ENCODE assay signal across 9 cellular contexts in genomic region chr10:123148414-123149161, GRCh38. TPM values are rescaled to one million over a fixed set of nuclear protein-coding genes. Genes with fewer than 3 reads are reported as not detected.
DNase-seq lines count a peak whose midpoint lies in the region; ATAC-seq, FAIRE-seq and TF ChIP-seq lines count a peak whose summit lies in the region.
"Had no signal": no experiment of that assay in that cellular context is flagged by ENCODE, and none has a peak within 500 bp of the region (broad histone marks: within the 10 kb centered on the region; RNA-seq: fewer than 3 reads in every experiment).

No MANE protein-coding gene starts in this region.

- DNase-seq in A549 (ENCODE audit: low read depth in 1 of 2, low spot score in 1 of 2) (no peak), GM12865 (ENCODE audit: low read depth) (no peak), SK-N-SH (peak; percentile 54), left lung (no peak), UCSD-AML1 (lab: John Stamatoyannopoulos, UW; ENCODE audit: unreplicated experiment) (no peak)

- no peaks in the 10 kb centered on the region for H3K9me2 ChIP-seq in SK-N-SH

- TF ChIP-seq CTCF in A549 (IDR thresholded peaks at IDR 0.05) (no peak), GM12865 (IDR thresholded peaks at IDR 0.05; ENCODE audit: insufficient read depth, low read depth, low read length, missing control alignments) (no peak), SK-N-SH (IDR thresholded peaks at IDR 0.05) (no peak), left lung (IDR thresholded peaks at IDR 0.05) (no peak)

- peaks cover 91% of the 10 kb centered on the region for H3K27me3 ChIP-seq in SK-N-SH (ENCODE audit: insufficient read depth)
- peaks cover 100% of the 10 kb centered on the region for H3K27me3 ChIP-seq in iPS-18a (ENCODE audit: control insufficient read depth, insufficient read depth, low read length)
- H3K27me3 ChIP-seq in left lung = peaks cover 97 to 100% of the 10 kb centered on the region in 2 donors

- H4K20me1 ChIP-seq in SK-N-SH (ENCODE audit: insufficient read depth) = 0 out of 2 replicates have a peak, but pooled peaks cover 1% of the 10 kb centered on the region

- no peaks in the 10 kb centered on the region for H3K79me2 ChIP-seq in SK-N-SH (ENCODE audit: insufficient read depth)

- no peak for FAIRE-seq in A549 (lab: Jason Lieb, UNC)
- FAIRE-seq: G401.6 had no signal

- CTCF ChIA-PET in A549 (lab: Yijun Ruan, JAX) = interaction anchor here (1.3 to 9.4 kb wide), 2 partner anchors 16 to 232 kb away, joined by 6 to 64 read pairs; no protein-coding TSS in a partner anchor
- CTCF ChIA-PET in SK-N-SH (lab: Yijun Ruan, JAX) = interaction anchor here (1.0 to 2.0 kb wide), 5 partner anchors 15 to 413 kb away, joined by 3 to 19 read pairs (median 3); no protein-coding TSS in a partner anchor

- WGBS in A549 (ENCODE audit: missing lambda C conversion rate) = 72% methylated on average over 48 of the region's 55 CpGs
- WGBS in SK-N-SH (ENCODE audit: low lambda C conversion rate) = 21% methylated on average over 21 of the region's 55 CpGs

- TF ChIP-seq RAD21 in A549 (conservative IDR thresholded peaks at IDR 0.05 in 1 of 2, IDR thresholded peaks at IDR 0.05 in 1 of 2) = no peak
- no peak for TF ChIP-seq RAD21 in SK-N-SH (IDR thresholded peaks at IDR 0.05; ENCODE audit: low read length)

- ATAC-seq in A549 (peak; percentile 5 to 58; a peak in 3 of 6 replicates), left lung (no peak), HG02759 (IDR thresholded peaks at IDR 0.05; ENCODE audit: unreplicated experiment) (no peak), GM19023 (IDR thresholded peaks at IDR 0.05; ENCODE audit: unreplicated experiment) (no peak)

- TF ChIP-seq EP300 in A549 (IDR thresholded peaks at IDR 0.05) = no peak
- no peak for TF ChIP-seq EP300 in SK-N-SH (IDR thresholded peaks at IDR 0.05; ENCODE audit: borderline replicate concordance in 1 of 2, low read depth in 1 of 2, low read length in 1 of 2)

- POLR2A ChIA-PET in A549 (lab: Yijun Ruan, JAX) (no interaction called here), SK-N-SH (lab: Yijun Ruan, JAX) (no interaction called here)

- H3K4me3 ChIP-seq in A549 (peak overlapping the region; percentile 46), GM12865 (ENCODE audit: low read depth, low read length) (peak overlapping the region; percentile 34), SK-N-SH (ENCODE audit: low read depth in 2 of 2, low read length in 1 of 2) (no peak overlapping the region), iPS-18a (ENCODE audit: low read length) (peak overlapping the region; percentile 63), left lung (no peak overlapping the region)

- intact Hi-C loops in left lung (cut with DNase I) = no loop called here

- H3K36me3 ChIP-seq in SK-N-SH (replicated peaks in 1 of 2; ENCODE audit: control insufficient read depth in 1 of 2, insufficient read depth in 2 of 2, low read length in 1 of 2) (no peaks in the 10 kb centered on the region), iPS-18a (ENCODE audit: control insufficient read depth, low read depth, low read length) (no peaks in the 10 kb centered on the region), left lung (no peaks in the 10 kb centered on the region)

- peaks cover 4% of the 10 kb centered on the region; the same call in 2 of the 3 replicates for H3K4me1 ChIP-seq in A549
- peaks cover 0 to 23% of the 10 kb centered on the region in 2 experiments; a peak in 2 of 4 replicates for H3K4me1 ChIP-seq in SK-N-SH (ENCODE audit: control insufficient read depth in 1 of 2, insufficient read depth in 2 of 2, low read depth in 1 of 2, low read length in 1 of 2)
- peaks cover 57% of the 10 kb centered on the region for H3K4me1 ChIP-seq in iPS-18a (ENCODE audit: control insufficient read depth, low read depth, low read length)
- H3K4me1 ChIP-seq in left lung = peaks cover 15 to 48% of the 10 kb centered on the region in 2 donors

- H3K4me2 ChIP-seq in A549 = peak overlapping the region; percentile 92
- H3K4me2 ChIP-seq in SK-N-SH = peak overlapping the region; percentile 79

- H3K9ac ChIP-seq in SK-N-SH = no peak overlapping the region
- H3K9ac ChIP-seq in iPS-18a (ENCODE audit: low read length) = no peak overlapping the region

- H3K9me3 ChIP-seq in A549 = no peaks in the 10 kb centered on the region
- no peaks in the 10 kb centered on the region for H3K9me3 ChIP-seq in SK-N-SH
- no peaks in the 10 kb centered on the region for H3K9me3 ChIP-seq in iPS-18a (ENCODE audit: control insufficient read depth, low read depth, low read length)
- H3K9me3 ChIP-seq in left lung = no peaks in the 10 kb centered on the region

- no peaks in the 10 kb centered on the region for H3F3A ChIP-seq in SK-N-SH (replicated peaks; ENCODE audit: insufficient read depth)

- H3K27ac ChIP-seq in A549 = peak overlapping the region in 1 of 2 experiments; percentile 78; a peak in 2 of 6 replicates
- no peak overlapping the region for H3K27ac ChIP-seq in SK-N-SH (ENCODE audit: low read depth in 2 of 2, low read length in 1 of 2)
- H3K27ac ChIP-seq in iPS-18a (ENCODE audit: low read length) = no peak overlapping the region
- H3K27ac ChIP-seq in left lung = no peak overlapping the region

- 0 out of 2 replicates have a peak overlapping the region, but pooled peaks have one; percentile 6 for H2AFZ ChIP-seq in SK-N-SH (ENCODE audit: low read depth)

- no peak for TF ChIP-seq POLR2A in A549 (IDR thresholded peaks at IDR 0.05; ENCODE audit: low read length)

TF ChIP-seq in A549, 52 proteins besides CTCF, POLR2A, EP300 and RAD21 (continues in another document):
- TF ChIP-seq TFCP2L1 (CRISPR knock-in tag; IDR thresholded peaks at IDR 0.05) (no peak), ATOH8 (CRISPR knock-in tag; IDR thresholded peaks at IDR 0.05; ENCODE audit: low read depth) (no peak), HES2 (IDR thresholded peaks at IDR 0.05) (no peak), NR3C1 (IDR thresholded peaks at IDR 0.05) (no peak), HEYL (CRISPR knock-in tag; IDR thresholded peaks at IDR 0.05) (no peak), RCOR1 (IDR thresholded peaks at IDR 0.05; ENCODE audit: low read depth, low read length) (no peak), RFX5 (IDR thresholded peaks at IDR 0.05) (no peak)

TF ChIP-seq in SK-N-SH, 30 proteins besides CTCF, POLR2A, EP300 and RAD21 (continues in another document):
- TF ChIP-seq EZH2phosphoT487 (IDR thresholded peaks at IDR 0.05; ENCODE audit: borderline replicate concordance, low read depth) (no peak), YY1 (IDR thresholded peaks at IDR 0.05; ENCODE audit: low read depth) (no peak), FOSL2 (IDR thresholded peaks at IDR 0.05; ENCODE audit: borderline replicate concordance, low read depth) (no peak), TAF1 (IDR thresholded peaks at IDR 0.05; ENCODE audit: borderline replicate concordance, low read depth, low read length) (no peak), IRF3 (IDR thresholded peaks at IDR 0.05; ENCODE audit: low read depth, low read length) (no peak), MXI1 (IDR thresholded peaks at IDR 0.05; ENCODE audit: low read depth, low read length) (no peak), TCF12 (IDR thresholded peaks at IDR 0.05) (no peak), USF2 (IDR thresholded peaks at IDR 0.05; ENCODE audit: borderline replicate concordance, low read depth, low read length) (no peak), POLR2AphosphoS5 (IDR thresholded peaks at IDR 0.05; ENCODE audit: low read depth, low read length) (no peak)

RNA-seq across cellular contexts. Expression of gene HMX2, which starts 0.7 kb away (rescaled TPM):
- polyA plus RNA-seq in A549 (2011; rRNA removed) = not detected in 2 replicates
- 0.04 and 0.08 TPM in 2 replicates for polyA plus RNA-seq in A549 (2012; cell fraction: cytosol; rRNA removed)
- polyA plus RNA-seq in A549 (2012; cell fraction: nucleus; rRNA removed) = 0.06 and 0.07 TPM in 2 replicates
- 0.07 to 0.09 TPM (median 0.08 TPM) in 3 replicates for polyA plus RNA-seq in A549 (2017; fragmentation: RNase III; extraction: RNeasy Plus Mini Kit Qiagen cat#74134 plus additional on column Dnase treatment)
- not detected in 2 replicates for polyA minus RNA-seq in A549 (2011; rRNA and poly(A)+ RNA removed)
- polyA plus RNA-seq in SK-N-SH (2012; rRNA removed) = not detected in 2 replicates
- not detected in 2 replicates for polyA plus RNA-seq in SK-N-SH (2012; cell fraction: cytosol; rRNA removed)
- polyA plus RNA-seq in SK-N-SH (2012; cell fraction: nucleus; rRNA removed) = not detected in 2 replicates
- not detected for total RNA-seq in left lung

RNA-seq across cellular contexts. Expression of gene BUB3, which starts 5.6 kb away (rescaled TPM):
- polyA plus RNA-seq in A549 (2011; rRNA removed) = 229 and 246 TPM in 2 replicates
- polyA plus RNA-seq in A549 (2012; cell fraction: cytosol; rRNA removed) = 337 and 340 TPM in 2 replicates
- 263 and 314 TPM in 2 replicates for polyA plus RNA-seq in A549 (2012; cell fraction: nucleus; rRNA removed)
- polyA plus RNA-seq in A549 (2017; fragmentation: RNase III; extraction: RNeasy Plus Mini Kit Qiagen cat#74134 plus additional on column Dnase treatment) = 216 to 224 TPM (median 222 TPM) in 3 replicates
- polyA minus RNA-seq in A549 (2011; rRNA and poly(A)+ RNA removed) = 272 and 273 TPM in 2 replicates
- 202 and 209 TPM in 2 replicates for polyA plus RNA-seq in SK-N-SH (2012; rRNA removed)
- 122 and 171 TPM in 2 replicates for polyA plus RNA-seq in SK-N-SH (2012; cell fraction: cytosol; rRNA removed)
- polyA plus RNA-seq in SK-N-SH (2012; cell fraction: nucleus; rRNA removed) = 193 and 249 TPM in 2 replicates
- total RNA-seq in left lung = 10 to 100 TPM; 63.5 to 65.1 TPM

RNA-seq across cellular contexts. Expression of gene HMX3, which starts 12.8 kb away (rescaled TPM):
- polyA plus RNA-seq in A549 (2011; rRNA removed) (not detected in 2 replicates), A549 (2017; fragmentation: RNase III; extraction: RNeasy Plus Mini Kit Qiagen cat#74134 plus additional on column Dnase treatment) (not detected in 3 replicates), SK-N-SH (2012; rRNA removed) (not detected in 2 replicates)
- polyA plus RNA-seq in A549 (2012; cell fraction: cytosol; rRNA removed) = 0.03 TPM in 1 of 2 replicates, not detected in the other
- 0.06 TPM in 1 of 2 replicates, not detected in the other for polyA plus RNA-seq in A549 (2012; cell fraction: nucleus; rRNA removed)
- not detected in 2 replicates for polyA minus RNA-seq in A549 (2011; rRNA and poly(A)+ RNA removed)
- polyA plus RNA-seq in SK-N-SH (2012; cell fraction: cytosol; rRNA removed) = not detected in 2 replicates
- not detected in 2 replicates for polyA plus RNA-seq in SK-N-SH (2012; cell fraction: nucleus; rRNA removed)
- total RNA-seq in left lung = not detected

Comparison
In these comparisons a context has a peak if more than half of its experiments do, and no peak if none do; other contexts are left out.
1. ATAC-seq: peak in A549 (2 of 2); none in left lung (single experiment), HG02759 (single experiment) and GM19023 (single experiment).
2. H3K4me3 ChIP-seq: peak in A549 (single experiment), GM12865 (single experiment) and iPS-18a (single experiment); none in SK-N-SH (0 of 2) and left lung (0 of 2).